In genomic region chr10:6056411-6057135, GRCh38 we compare ENCODE assay signal across 16 cellular contexts. TPM values are rescaled to one million over a fixed set of nuclear protein-coding genes. Genes with fewer than 3 reads are reported as not detected.
DNase-seq lines count a peak whose midpoint lies in the region; ATAC-seq and TF ChIP-seq lines count a peak whose summit lies in the region.
"Had no signal": no experiment of that assay in that cellular context is flagged by ENCODE, and none has a peak within 500 bp of the region (broad histone marks: within the 10 kb centered on the region; RNA-seq: fewer than 3 reads in every experiment).

No MANE protein-coding gene starts in this region.

- no peak overlapping the region; a peak in 1 of 22 replicates for H3K9ac ChIP-seq in BLaER1 treated with 17β-estradiol and CSF1 and Interleukin-3, amounts not matched to agents 10 nM and 100 nM

- peak overlapping the region in 4 of 11 experiments; percentile 8 to 40 (median 16); a peak in 5 of 22 replicates for H3K27ac ChIP-seq in BLaER1 treated with 17β-estradiol and CSF1 and Interleukin-3, amounts not matched to agents 10 nM and 100 nM
- H3K27ac ChIP-seq in foreskin keratinocyte = no peak overlapping the region
- H3K27ac ChIP-seq: 22Rv1 had no signal

- peaks cover 70% of the 10 kb centered on the region for H3K36me3 Mint-ChIP-seq in T-helper 1 cell treated with Interleukin-12 subunit alpha and Interleukin-12 subunit beta and Interleukin-4 antibody, amounts not matched to agents 30 μg/mL and 1 μg/mL, for 36 hours (ENCODE audit: low read depth)
- peaks cover 86% of the 10 kb centered on the region for H3K36me3 Mint-ChIP-seq in activated CD8-positive, alpha-beta memory T cell treated with anti-CD3 and anti-CD28 coated beads, Interleukin-2, amount 10 ng/mL, durations not matched to agents 7 days and 5 days
- peaks cover 3% of the 10 kb centered on the region for H3K36me3 Mint-ChIP-seq in memory B cell
- H3K36me3 Mint-ChIP-seq: CD14-positive monocyte had no signal

- CTCF ChIA-PET in activated CD8-positive, alpha-beta memory T cell treated with anti-CD3 and anti-CD28 coated beads, Interleukin-2, amount 10 ng/mL, durations not matched to agents 7 days and 5 days (lab: Charles Lee) = interaction anchor here (1.1 to 3.7 kb wide), 4 partner anchors 16 to 29 kb away, joined by 3 to 46 read pairs (median 8); no protein-coding TSS in a partner anchor

- peaks cover 58 to 96% (median 73%) of the 10 kb centered on the region in 10 experiments for H3K4me1 ChIP-seq in BLaER1 treated with 17β-estradiol and CSF1 and Interleukin-3, amounts not matched to agents 10 nM and 100 nM
- H3K4me1 ChIP-seq in foreskin keratinocyte = no peaks in the 10 kb centered on the region

- H3K27me3 ChIP-seq in BLaER1 treated with 17β-estradiol and CSF1 and Interleukin-3, amounts not matched to agents 10 nM and 100 nM = no peaks in the 10 kb centered on the region
- H3K27me3 ChIP-seq in foreskin keratinocyte = peaks cover 37% of the 10 kb centered on the region

- H3K9me3 Mint-ChIP-seq in T-helper 1 cell treated with Interleukin-12 subunit alpha and Interleukin-12 subunit beta and Interleukin-4 antibody, amounts not matched to agents 30 μg/mL and 1 μg/mL, for 36 hours = no peaks in the 10 kb centered on the region
- no peaks in the 10 kb centered on the region for H3K9me3 Mint-ChIP-seq in activated CD8-positive, alpha-beta memory T cell treated with anti-CD3 and anti-CD28 coated beads, Interleukin-2, amount 10 ng/mL, durations not matched to agents 7 days and 5 days (ENCODE audit: low read depth)
- H3K9me3 Mint-ChIP-seq in memory B cell = no peaks in the 10 kb centered on the region
- H3K9me3 Mint-ChIP-seq: CD14-positive monocyte, neural crest cell had no signal

- H3K27me3 Mint-ChIP-seq in T-helper 1 cell treated with Interleukin-12 subunit alpha and Interleukin-12 subunit beta and Interleukin-4 antibody, amounts not matched to agents 30 μg/mL and 1 μg/mL, for 36 hours (ENCODE audit: low read depth) = no peaks in the 10 kb centered on the region
- no peaks in the 10 kb centered on the region for H3K27me3 Mint-ChIP-seq in activated CD8-positive, alpha-beta memory T cell treated with anti-CD3 and anti-CD28 coated beads, Interleukin-2, amount 10 ng/mL, durations not matched to agents 7 days and 5 days
- no peaks in the 10 kb centered on the region for H3K27me3 Mint-ChIP-seq in memory B cell

- H3K27ac Mint-ChIP-seq in T-helper 1 cell treated with Interleukin-12 subunit alpha and Interleukin-12 subunit beta and Interleukin-4 antibody, amounts not matched to agents 30 μg/mL and 1 μg/mL, for 36 hours = peak overlapping the region; percentile 93
- H3K27ac Mint-ChIP-seq in activated CD8-positive, alpha-beta memory T cell treated with anti-CD3 and anti-CD28 coated beads, Interleukin-2, amount 10 ng/mL, durations not matched to agents 7 days and 5 days = peak overlapping the region; percentile 88
- H3K27ac Mint-ChIP-seq in memory B cell = peak overlapping the region; percentile 90

- H3K4me2 ChIP-seq in BLaER1 treated with 17β-estradiol and CSF1 and Interleukin-3, amounts not matched to agents 10 nM and 100 nM = peak overlapping the region; percentile 64 to 95 (median 77)

- DNase-seq in T-helper 1 cell (no peak), memory B cell (ENCODE audit: low spot score in 2 of 2) (no peak), foreskin keratinocyte (no peak)
- DNase-seq in activated CD8-positive, alpha-beta memory T cell treated with anti-CD3 and anti-CD28 coated beads, Interleukin-2, amount 10 ng/mL, durations not matched to agents 7 days and 5 days = peak; percentile 40
- DNase-seq: anterior cingulate cortex, DMS79 treated with DMSO at 0.1 percent for 48 hours, mammary epithelial cell, NCI-H1417 had no signal

- H3K4me1 Mint-ChIP-seq in T-helper 1 cell treated with Interleukin-12 subunit alpha and Interleukin-12 subunit beta and Interleukin-4 antibody, amounts not matched to agents 30 μg/mL and 1 μg/mL, for 36 hours (ENCODE audit: low read depth) = peaks cover 77% of the 10 kb centered on the region
- H3K4me1 Mint-ChIP-seq in activated CD8-positive, alpha-beta memory T cell treated with anti-CD3 and anti-CD28 coated beads, Interleukin-2, amount 10 ng/mL, durations not matched to agents 7 days and 5 days = peaks cover 76% of the 10 kb centered on the region
- H3K4me1 Mint-ChIP-seq in memory B cell = peaks cover 71% of the 10 kb centered on the region
- H3K4me1 Mint-ChIP-seq: neural crest cell had no signal

- peak overlapping the region; percentile 87 for H3K4me3 Mint-ChIP-seq in T-helper 1 cell treated with Interleukin-12 subunit alpha and Interleukin-12 subunit beta and Interleukin-4 antibody, amounts not matched to agents 30 μg/mL and 1 μg/mL, for 36 hours
- H3K4me3 Mint-ChIP-seq in activated CD8-positive, alpha-beta memory T cell treated with anti-CD3 and anti-CD28 coated beads, Interleukin-2, amount 10 ng/mL, durations not matched to agents 7 days and 5 days = peak overlapping the region; percentile 88
- peak overlapping the region; percentile 54 for H3K4me3 Mint-ChIP-seq in memory B cell
- H3K4me3 Mint-ChIP-seq: CD14-positive monocyte, neural crest cell had no signal

- H4K20me1 ChIP-seq in BLaER1 treated with 17β-estradiol and CSF1 and Interleukin-3, amounts not matched to agents 10 nM and 100 nM = no peaks in the 10 kb centered on the region; a peak in 1 of 22 replicates

- TF ChIP-seq CTCF in foreskin keratinocyte (conservative IDR thresholded peaks at IDR 0.05) = no peak

- H3K9me3 ChIP-seq in BLaER1 treated with 17β-estradiol and CSF1 and Interleukin-3, amounts not matched to agents 10 nM and 100 nM (replicated peaks in 1 of 11) = no peaks in the 10 kb centered on the region

- ATAC-seq in activated CD8-positive, alpha-beta memory T cell treated with anti-CD3 and anti-CD28 coated beads, Interleukin-2, amount 10 ng/mL, durations not matched to agents 7 days and 5 days = no peak
- peak; percentile 2 for ATAC-seq in memory B cell (ENCODE audit: low read depth)
- ATAC-seq in foreskin keratinocyte = no peak
- no peak for ATAC-seq in HG03097 (IDR thresholded peaks at IDR 0.05; ENCODE audit: low FRiP score, unreplicated experiment)
- ATAC-seq in HG03442 (IDR thresholded peaks at IDR 0.05; ENCODE audit: unreplicated experiment) = no peak

- no peak overlapping the region for H3K4me3 ChIP-seq in BLaER1 treated with 17β-estradiol and CSF1 and Interleukin-3, amounts not matched to agents 10 nM and 100 nM

- H3K36me3 ChIP-seq in BLaER1 treated with 17β-estradiol and CSF1 and Interleukin-3, amounts not matched to agents 10 nM and 100 nM = peaks cover 0 to 3% (median 0%) of the 10 kb centered on the region in 11 experiments; a peak in 1 of 22 replicates

RNA-seq across cellular contexts. Expression of gene IL2RA, which starts 5.6 kb away (rescaled TPM):
- total RNA-seq in activated CD8-positive, alpha-beta memory T cell treated with anti-CD3 and anti-CD28 coated beads, Interleukin-2, amount 10 ng/mL, durations not matched to agents 7 days and 5 days = 100 to 1,000 TPM; 302 to 832 TPM
- not detected in 2 replicates for total RNA-seq in foreskin keratinocyte
- polyA plus RNA-seq in foreskin keratinocyte = not detected in 2 replicates
- total RNA-seq: mammary epithelial cell, neural crest cell, renal cortical epithelial cell had no signal
- polyA plus RNA-seq: mammary epithelial cell had no signal

RNA-seq across cellular contexts. Expression of gene RBM17, which starts 32.3 kb away (rescaled TPM):
- total RNA-seq in activated CD8-positive, alpha-beta memory T cell treated with anti-CD3 and anti-CD28 coated beads, Interleukin-2, amount 10 ng/mL, durations not matched to agents 7 days and 5 days = 100 to 1,000 TPM; 205 to 267 TPM
- 65.9 and 87.2 TPM in 2 replicates for total RNA-seq in foreskin keratinocyte
- polyA plus RNA-seq in foreskin keratinocyte = 81.3 and 105 TPM in 2 replicates

Comparison
In these comparisons a context has a peak if more than half of its experiments do, and no peak if none do; other contexts are left out.
1. RNA of gene IL2RA, which starts 5.6 kb away (total RNA-seq): 302 to 832 TPM in activated CD8-positive, alpha-beta memory T cell treated with anti-CD3 and anti-CD28 coated beads, Interleukin-2, amount 10 ng/mL, durations not matched to agents 7 days and 5 days; not detected in foreskin keratinocyte; every median in the first group is over 100 times any median in the second.
2. Peak in every context shown above with its lines, with median percentiles within 50 percentile points of each other: H3K27ac Mint-ChIP-seq and H3K4me3 Mint-ChIP-seq.